In genomic region chr17:66593116-66593515, GRCh38 we compare ENCODE assay signal across 1 cellular context.
TF ChIP-seq lines count a peak whose summit lies in the region.

No MANE protein-coding gene starts in this region.

TF ChIP-seq in H1, 55 proteins besides CTCF, POLR2A, EP300 and RAD21:
- no peak for TF ChIP-seq BRCA1 (IDR thresholded peaks at IDR 0.05; ENCODE audit: low read depth, low read length)
